Comparison of ENCODE assay signal across 18 cellular contexts in genomic region chr20:57004416-57004815, GRCh38.
DNase-seq lines count a peak whose midpoint lies in the region; TF ChIP-seq lines count a peak whose summit lies in the region.
"Had no signal": no experiment of that assay in that cellular context is flagged by ENCODE, and none has a peak within 500 bp of the region (broad histone marks: within the 10 kb centered on the region; RNA-seq: fewer than 3 reads in every experiment).

No MANE protein-coding gene starts in this region.

- TF ChIP-seq CTCF in osteoblast (IDR thresholded peaks at IDR 0.05; ENCODE audit: extremely low read depth, low read depth, low read length) = no peak
- TF ChIP-seq CTCF in transverse colon (IDR thresholded peaks at IDR 0.05) = no peak

- intact Hi-C loops in transverse colon (cut with DNase I; ENCODE audit: low total_unique reads) = no loop called here

- H3K36me3 ChIP-seq in BLaER1 treated with 17β-estradiol and CSF1 and Interleukin-3, amounts not matched to agents 10 nM and 100 nM = no peaks in the 10 kb centered on the region
- no peaks in the 10 kb centered on the region for H3K36me3 ChIP-seq in osteoblast (ENCODE audit: insufficient read depth, low read length)
- no peaks in the 10 kb centered on the region for H3K36me3 ChIP-seq in transverse colon
- H3K36me3 ChIP-seq: SJSA1 had no signal

- H3K4me3 ChIP-seq in BLaER1 treated with 17β-estradiol and CSF1 and Interleukin-3, amounts not matched to agents 10 nM and 100 nM = no peak overlapping the region
- H3K4me3 ChIP-seq in Jurkat, Clone E6-1 (ENCODE audit: low read length) = no peak overlapping the region
- H3K4me3 ChIP-seq in osteoblast (ENCODE audit: insufficient read depth, low read length) = no peak overlapping the region
- no peak overlapping the region for H3K4me3 ChIP-seq in transverse colon
- H3K4me3 ChIP-seq: A549, SJSA1 had no signal

- DNase-seq in Jurkat, Clone E6-1 (ENCODE audit: low read depth, low spot score) = peak; percentile 61
- peak; percentile 89 for DNase-seq in NCI-H345 treated with DMSO at 0.1 percent for 48 hours (lab: John Stamatoyannopoulos, UW; ENCODE audit: unreplicated experiment)
- DNase-seq in osteoblast (ENCODE audit: insufficient read length, low spot score, missing footprints) = peak; percentile 62
- DNase-seq in transverse colon = no peak
- DNase-seq in activated gamma-delta T cell treated with Interleukin-2 at 50 U/mL for 16 hours = no peak
- no peak for DNase-seq in GDM1 (lab: John Stamatoyannopoulos, UW)
- DNase-seq: DND-41, GF-D8, KBM-7, NCI-H1417 treated with DMSO at 0.1 percent for 48 hours, NCI-H2029 treated with DMSO at 0.1 percent for 48 hours, NCI-H510A, NCI-H774, PC-3, T-helper 17 cell had no signal

- peaks cover 1 to 4% (median 3%) of the 10 kb centered on the region in 11 experiments; a peak in 13 of 22 replicates for H3K9me3 ChIP-seq in BLaER1 treated with 17β-estradiol and CSF1 and Interleukin-3, amounts not matched to agents 10 nM and 100 nM (replicated peaks in 1 of 11)
- no peaks in the 10 kb centered on the region for H3K9me3 ChIP-seq in osteoblast (ENCODE audit: low read depth, low read length)
- no peaks in the 10 kb centered on the region for H3K9me3 ChIP-seq in transverse colon
- H3K9me3 ChIP-seq: SJSA1 had no signal

- in situ Hi-C loops in transverse colon (cut with MboI; ENCODE audit: low pct_ligation_motif_present in 1 of 4, low pct_unique_long_range_greater_than_20kb in 1 of 4, low sequenced_read_pairs in 3 of 4) = no loop called here

- peak overlapping the region in 9 of 11 experiments; percentile 26 to 95 (median 75); a peak in 12 of 22 replicates for H3K4me2 ChIP-seq in BLaER1 treated with 17β-estradiol and CSF1 and Interleukin-3, amounts not matched to agents 10 nM and 100 nM
- no peak overlapping the region for H3K4me2 ChIP-seq in osteoblast (ENCODE audit: insufficient read depth, low read length)
- H3K4me2 ChIP-seq: A549 had no signal

- peaks cover 7 to 58% (median 22%) of the 10 kb centered on the region in 11 experiments; a peak in 19 of 22 replicates for H3K27me3 ChIP-seq in BLaER1 treated with 17β-estradiol and CSF1 and Interleukin-3, amounts not matched to agents 10 nM and 100 nM
- H3K27me3 ChIP-seq in osteoblast (ENCODE audit: insufficient read depth, low read length) (no peaks in the 10 kb centered on the region), transverse colon (peaks cover 26% of the 10 kb centered on the region)
- H3K27me3 ChIP-seq: SJSA1 had no signal

- peaks cover 0 to 5% (median 0%) of the 10 kb centered on the region in 11 experiments; a peak in 1 of 22 replicates for H4K20me1 ChIP-seq in BLaER1 treated with 17β-estradiol and CSF1 and Interleukin-3, amounts not matched to agents 10 nM and 100 nM
- H4K20me1 ChIP-seq in osteoblast (ENCODE audit: insufficient read depth, low read length) = no peaks in the 10 kb centered on the region

- H3K9ac ChIP-seq in BLaER1 treated with 17β-estradiol and CSF1 and Interleukin-3, amounts not matched to agents 10 nM and 100 nM = no peak overlapping the region

- TF ChIP-seq EP300 in transverse colon (IDR thresholded peaks at IDR 0.05; ENCODE audit: low read depth) = no peak

- TF ChIP-seq POLR2A in transverse colon (IDR thresholded peaks at IDR 0.05) = no peak

- peaks cover 29 to 100% (median 89%) of the 10 kb centered on the region in 10 experiments for H3K4me1 ChIP-seq in BLaER1 treated with 17β-estradiol and CSF1 and Interleukin-3, amounts not matched to agents 10 nM and 100 nM
- H3K4me1 ChIP-seq in osteoblast (ENCODE audit: insufficient read depth, low read length) (no peaks in the 10 kb centered on the region), transverse colon (no peaks in the 10 kb centered on the region)

- WGBS in transverse colon (ENCODE audit: low coverage in 1 of 2), 2 donors = 91% methylated on average over 5 of the region's 5 CpGs; no CpG with 5 or more reads in 1 of the 2 donors

- H3K79me2 ChIP-seq in osteoblast (ENCODE audit: insufficient read depth, low read length) = no peaks in the 10 kb centered on the region

- H3K27ac ChIP-seq in BLaER1 treated with 17β-estradiol and CSF1 and Interleukin-3, amounts not matched to agents 10 nM and 100 nM = no peak overlapping the region
- H3K27ac ChIP-seq in osteoblast (ENCODE audit: low read depth, low read length) = no peak overlapping the region
- H3K27ac ChIP-seq in transverse colon = no peak overlapping the region
- H3K27ac ChIP-seq: A549, SJSA1 had no signal

- no peak overlapping the region for H2AFZ ChIP-seq in osteoblast (ENCODE audit: low read length)

Comparison
In these comparisons a context has a peak if more than half of its experiments do, and no peak if none do; other contexts are left out.
1. DNase-seq: peak in Jurkat, Clone E6-1 (single experiment), NCI-H345 treated with DMSO at 0.1 percent for 48 hours (single experiment) and osteoblast (single experiment); none in transverse colon (single experiment), activated gamma-delta T cell treated with Interleukin-2 at 50 U/mL for 16 hours (single experiment) and GDM1 (single experiment).